In genomic region chr3:134622803-134623365, GRCh38 we compare ENCODE assay signal across 18 cellular contexts. TPM values are rescaled to one million over a fixed set of nuclear protein-coding genes. Genes with fewer than 3 reads are reported as not detected.
"Had no signal": no experiment of that assay in that cellular context is flagged by ENCODE, and none has a peak within 500 bp of the region (broad histone marks: within the 10 kb centered on the region; RNA-seq: fewer than 3 reads in every experiment).

No MANE protein-coding gene starts in this region.

- H3K36me3 Mint-ChIP-seq: activated CD8-positive, alpha-beta memory T cell treated with anti-CD3 and anti-CD28 coated beads, Interleukin-2, amount 10 ng/mL, durations not matched to agents 7 days and 5 days; activated naive CD8-positive, alpha-beta T cell treated with anti-CD3 and anti-CD28 coated beads for 36 hours; memory B cell; naive thymus-derived CD4-positive, alpha-beta T cell had no signal

- ATAC-seq: activated CD8-positive, alpha-beta memory T cell treated with anti-CD3 and anti-CD28 coated beads, Interleukin-2, amount 10 ng/mL, durations not matched to agents 7 days and 5 days; body of pancreas; left ventricle myocardium superior; naive thymus-derived CD4-positive, alpha-beta T cell; pancreas; stimulated activated naive CD8-positive, alpha-beta T cell treated with anti-CD3 and anti-CD28 coated beads, Interleukin-15, Interleukin-2, amounts not matched to agents 100 U/mL and 50 U/mL, for 24 hours had no signal

- H3K36me3 ChIP-seq: pancreas, tibial nerve, uterus had no signal

- H3K4me3 ChIP-seq: body of pancreas, pancreas, sigmoid colon, tibial nerve, uterus had no signal

- H3K27me3 Mint-ChIP-seq: activated CD4-positive, alpha-beta memory T cell treated with anti-CD3 and anti-CD28 coated beads, Interleukin-2, amount 10 ng/mL, durations not matched to agents 7 days and 5 days; activated CD8-positive, alpha-beta memory T cell treated with anti-CD3 and anti-CD28 coated beads, Interleukin-2, amount 10 ng/mL, durations not matched to agents 7 days and 5 days; activated naive CD8-positive, alpha-beta T cell treated with anti-CD3 and anti-CD28 coated beads for 36 hours; memory B cell had no signal

- H3K27ac ChIP-seq: body of pancreas, pancreas, sigmoid colon, tibial nerve, uterus had no signal

- DNase-seq: activated CD4-positive, alpha-beta memory T cell treated with anti-CD3 and anti-CD28 coated beads, Interleukin-2, amount 10 ng/mL, durations not matched to agents 7 days and 5 days; activated CD4-positive, alpha-beta T cell treated with anti-CD3 and anti-CD28 coated beads for 48 hours; activated CD4-positive, CD25-positive, alpha-beta regulatory T cell; activated CD8-positive, alpha-beta memory T cell treated with anti-CD3 and anti-CD28 coated beads, Interleukin-2, amount 10 ng/mL, durations not matched to agents 7 days and 5 days; activated naive CD4-positive, alpha-beta T cell; activated naive CD8-positive, alpha-beta T cell treated with anti-CD3 and anti-CD28 coated beads for 36 hours; amygdala; body of pancreas; caudate nucleus; left ventricle myocardium superior; naive thymus-derived CD4-positive, alpha-beta T cell; pancreas; sigmoid colon; stimulated activated naive CD8-positive, alpha-beta T cell treated with anti-CD3 and anti-CD28 coated beads, Interleukin-15, Interleukin-2, amounts not matched to agents 100 U/mL and 50 U/mL, for 24 hours; uterus had no signal

- H3K27ac Mint-ChIP-seq: activated CD4-positive, alpha-beta memory T cell treated with anti-CD3 and anti-CD28 coated beads, Interleukin-2, amount 10 ng/mL, durations not matched to agents 7 days and 5 days; activated CD8-positive, alpha-beta memory T cell treated with anti-CD3 and anti-CD28 coated beads, Interleukin-2, amount 10 ng/mL, durations not matched to agents 7 days and 5 days; activated naive CD8-positive, alpha-beta T cell treated with anti-CD3 and anti-CD28 coated beads for 36 hours; memory B cell; naive thymus-derived CD4-positive, alpha-beta T cell had no signal

- H3K4me1 Mint-ChIP-seq: activated CD4-positive, alpha-beta memory T cell treated with anti-CD3 and anti-CD28 coated beads, Interleukin-2, amount 10 ng/mL, durations not matched to agents 7 days and 5 days; memory B cell had no signal

- H3K27me3 ChIP-seq: body of pancreas, pancreas, sigmoid colon, tibial nerve, uterus had no signal

- H3K9me3 Mint-ChIP-seq: activated CD4-positive, alpha-beta memory T cell treated with anti-CD3 and anti-CD28 coated beads, Interleukin-2, amount 10 ng/mL, durations not matched to agents 7 days and 5 days; activated naive CD8-positive, alpha-beta T cell treated with anti-CD3 and anti-CD28 coated beads for 36 hours; memory B cell; naive thymus-derived CD4-positive, alpha-beta T cell had no signal

- H3K9me3 ChIP-seq: body of pancreas, pancreas, tibial nerve, uterus had no signal

- H3K4me1 ChIP-seq: body of pancreas, pancreas, sigmoid colon, tibial nerve, uterus had no signal

- H3K4me3 Mint-ChIP-seq: activated CD4-positive, alpha-beta memory T cell treated with anti-CD3 and anti-CD28 coated beads, Interleukin-2, amount 10 ng/mL, durations not matched to agents 7 days and 5 days; activated CD8-positive, alpha-beta memory T cell treated with anti-CD3 and anti-CD28 coated beads, Interleukin-2, amount 10 ng/mL, durations not matched to agents 7 days and 5 days; activated naive CD8-positive, alpha-beta T cell treated with anti-CD3 and anti-CD28 coated beads for 36 hours; memory B cell; naive thymus-derived CD4-positive, alpha-beta T cell had no signal

RNA-seq across cellular contexts. Expression of gene KY, which starts 27.9 kb away (rescaled TPM):
- total RNA-seq: activated CD4-positive, alpha-beta memory T cell treated with anti-CD3 and anti-CD28 coated beads, Interleukin-2, amount 10 ng/mL, durations not matched to agents 7 days and 5 days; activated CD8-positive, alpha-beta memory T cell treated with anti-CD3 and anti-CD28 coated beads, Interleukin-2, amount 10 ng/mL, durations not matched to agents 7 days and 5 days; activated naive CD8-positive, alpha-beta T cell treated with anti-CD3 and anti-CD28 coated beads for 36 hours; naive thymus-derived CD4-positive, alpha-beta T cell; pulmonary artery endothelial cell had no signal
- polyA plus RNA-seq: naive thymus-derived CD4-positive, alpha-beta T cell had no signal
